8 cellular contexts compared by ENCODE assay signal in genomic region chr11:67239795-67240574, GRCh38. TPM values are rescaled to one million over a fixed set of nuclear protein-coding genes. Genes with fewer than 3 reads are reported as not detected.
DNase-seq lines count a peak whose midpoint lies in the region; ATAC-seq, FAIRE-seq and TF ChIP-seq lines count a peak whose summit lies in the region.

No MANE protein-coding gene starts in this region.

- H3K36me3 ChIP-seq in rectal smooth muscle tissue (ENCODE audit: control insufficient read depth, insufficient read depth, low read length), result peaks cover 4% of the 10 kb centered on the region
- H3K36me3 ChIP-seq in aorta (ENCODE audit: control insufficient read depth in 1 of 2, insufficient read depth in 2 of 2, low read length in 1 of 2), result no peaks in the 10 kb centered on the region

- in situ Hi-C loops in astrocyte of the cerebellum (cut with HindIII; ENCODE audit: low sequenced_read_pairs), result no loop called here

- TF ChIP-seq CTCF in astrocyte of the cerebellum (IDR thresholded peaks at IDR 0.05; ENCODE audit: low read depth, low read length, missing control alignments), result no peak

- FAIRE-seq in GM18507 (lab: Jason Lieb, UNC), result peak; percentile 96

- peak overlapping the region; percentile 54 for H3K4me3 ChIP-seq in astrocyte of the cerebellum (ENCODE audit: low read depth, low read length)
- peak overlapping the region; percentile 87 for H3K4me3 ChIP-seq in rectal smooth muscle tissue (ENCODE audit: low read length)
- H3K4me3 ChIP-seq in aorta (ENCODE audit: low read length in 2 of 2), result peak overlapping the region; percentile 68 to 87

- intact Hi-C loops in aorta (cut with DNase I), result loop anchor here in 1 of 2 donors (10.0 kb wide), 1 partner anchor 115 kb away; no protein-coding TSS in a partner anchor

- WGBS in aorta, 2 donors, result 0% methylated on average over 29 to 31 of the region's 31 CpGs

- H3K4me1 ChIP-seq in rectal smooth muscle tissue (ENCODE audit: control insufficient read depth, insufficient read depth, low read length) (peaks cover 23% of the 10 kb centered on the region), aorta (ENCODE audit: control insufficient read depth in 1 of 2, insufficient read depth in 2 of 2, low read length in 2 of 2) (peaks cover 1 to 3% of the 10 kb centered on the region in 2 donors)

- DNase-seq in GM18507 (ENCODE audit: extremely low spot score, insufficient read length, low read depth) (peak; percentile 80), NCI-H2029 (lab: John Stamatoyannopoulos, UW) (peak; percentile 99), T-helper 9 cell (peak; percentile 93), astrocyte of the cerebellum (ENCODE audit: low read depth) (peak; percentile 97), hepatic stellate cell (ENCODE audit: low spot score) (peak; percentile 92), aorta (peak; percentile 98)

- H3K27me3 ChIP-seq in rectal smooth muscle tissue (ENCODE audit: control insufficient read depth, insufficient read depth, low read length) (no peaks in the 10 kb centered on the region), aorta (ENCODE audit: control insufficient read depth in 1 of 2, insufficient read depth in 2 of 2, low read length in 1 of 2) (no peaks in the 10 kb centered on the region)

- H3K9ac ChIP-seq in rectal smooth muscle tissue (ENCODE audit: low read length), result peak overlapping the region; percentile 76

- H3K27ac ChIP-seq in rectal smooth muscle tissue (ENCODE audit: low read depth, low read length) (peak overlapping the region; percentile 90), aorta (ENCODE audit: low read depth in 1 of 2, low read length in 2 of 2) (peak overlapping the region; percentile 46 to 96)

- peak; percentile 78 for ATAC-seq in HG02973 (IDR thresholded peaks at IDR 0.05; ENCODE audit: unreplicated experiment)
- peak; percentile 99 for ATAC-seq in aorta (ENCODE audit: low FRiP score)

- no peaks in the 10 kb centered on the region for H3K9me3 ChIP-seq in aorta (ENCODE audit: control insufficient read depth, low read length)

RNA-seq across cellular contexts. Expression of gene GRK2, which starts 26.3 kb away (rescaled TPM):
- 10 to 100 TPM; 53.8 to 77.6 TPM for total RNA-seq in aorta
- polyA plus RNA-seq in aorta, result 10 to 100 TPM; 29.3 to 53.6 TPM

RNA-seq across cellular contexts. Expression of gene ANKRD13D, which starts 49.1 kb away (rescaled TPM):
- total RNA-seq in aorta, result 10 to 100 TPM; 43.2 to 96.1 TPM
- 100 to 1,000 TPM in 1 of 2 donors, 10 to 100 TPM in 1; 16.8 to 100 TPM for polyA plus RNA-seq in aorta

Comparison
In these comparisons a context has a peak if more than half of its experiments do, and no peak if none do; other contexts are left out.
1. Peak in every context shown above with its lines: DNase-seq, ATAC-seq, H3K4me3 ChIP-seq and H3K27ac ChIP-seq.